Comparison of ENCODE assay signal across 10 cellular contexts in genomic region chr2:24577481-24577880, GRCh38.
DNase-seq lines count a peak whose midpoint lies in the region; ATAC-seq and TF ChIP-seq lines count a peak whose summit lies in the region.
"Had no signal": no experiment of that assay in that cellular context is flagged by ENCODE, and none has a peak within 500 bp of the region (broad histone marks: within the 10 kb centered on the region; RNA-seq: fewer than 3 reads in every experiment).

No MANE protein-coding gene starts in this region.

- H3K9me3 Mint-ChIP-seq in activated CD4-positive, alpha-beta T cell treated with anti-CD3 and anti-CD28 coated beads for 36 hours (ENCODE audit: low read depth) = no peaks in the 10 kb centered on the region

- H3K4me1 ChIP-seq in OCI-LY7 (ENCODE audit: insufficient read depth, low read length, poor library complexity, severe bottlenecking) (peaks cover 51% of the 10 kb centered on the region), MM.1S (ENCODE audit: low read length) (0 out of 2 replicates have a peak, but pooled peaks cover 9% of the 10 kb centered on the region)

- H3K9me3 ChIP-seq in OCI-LY7 (ENCODE audit: low read length) (peaks cover 5% of the 10 kb centered on the region; the same call in 1 of the 2 replicates), MM.1S (replicated peaks; ENCODE audit: insufficient read depth, low read length) (no peaks in the 10 kb centered on the region)
- H3K9me3 ChIP-seq: adrenal gland had no signal

- H3K27ac ChIP-seq in OCI-LY7 (ENCODE audit: low read depth, low read length, poor library complexity, severe bottlenecking) = peak overlapping the region; percentile 44
- no peak overlapping the region for H3K27ac ChIP-seq in MM.1S (ENCODE audit: low read length)
- H3K27ac ChIP-seq: adrenal gland, HL-60 had no signal

- intact Hi-C loops in activated CD4-positive, alpha-beta T cell treated with anti-CD3 and anti-CD28 coated beads for 36 hours (cut with DNase I, micrococcal nuclease) = loop anchor here (1.0 to 5.0 kb wide), 11 partner anchors 10 to 465 kb away; partner anchors contain the start of genes CENPO (in 1 of the 2), DNAJC27 (in 1 of the 2), EFR3B (in 1 of the 2) and NCOA1 (in 1 of the 2)
- intact Hi-C loops in OCI-LY7 (cut with micrococcal nuclease; ENCODE audit: unreplicated experiment) = no loop called here

- BruUV-seq in OCI-LY7 (replicated peaks; lab: Mats Ljungman, UMichigan) = no TSS peak

- TF ChIP-seq CTCF in OCI-LY7 (conservative IDR thresholded peaks at IDR 0.05; ENCODE audit: low read length) (no peak), MM.1S (IDR thresholded peaks at IDR 0.05; ENCODE audit: low read length) (no peak)

- H3K27ac Mint-ChIP-seq in activated CD4-positive, alpha-beta T cell treated with anti-CD3 and anti-CD28 coated beads for 36 hours = peak overlapping the region; percentile 79

- POLR2A ChIA-PET in activated CD4-positive, alpha-beta T cell treated with anti-CD3 and anti-CD28 coated beads for 36 hours (lab: Charles Lee) = interaction anchor here (0.6 to 0.7 kb wide), 4 partner anchors 9 to 125 kb away, joined by 3 read pairs; no protein-coding TSS in a partner anchor
- POLR2A ChIA-PET in OCI-LY7 (lab: Charles Lee) = interaction anchor here (0.6 to 1.1 kb wide), 3 partner anchors 15 to 323 kb away, joined by 3 to 4 read pairs (median 4); no protein-coding TSS in a partner anchor

- H3K27me3 ChIP-seq in MM.1S (replicated peaks; ENCODE audit: insufficient read depth, low read length) = no peaks in the 10 kb centered on the region
- H3K27me3 ChIP-seq: adrenal gland had no signal

- no peaks in the 10 kb centered on the region for H3K79me2 ChIP-seq in OCI-LY7 (ENCODE audit: insufficient read depth, low read depth, low read length)
- H3K79me2 ChIP-seq in MM.1S (ENCODE audit: low read length) = no peaks in the 10 kb centered on the region

- no peak overlapping the region for H3K9ac ChIP-seq in MM.1S (ENCODE audit: low read length)

- ATAC-seq in activated CD4-positive, alpha-beta T cell treated with anti-CD3 and anti-CD28 coated beads for 36 hours = peak; percentile 76
- peak; percentile 65 for ATAC-seq in HG02798 (IDR thresholded peaks at IDR 0.05; ENCODE audit: poor library complexity, unreplicated experiment)

- H3K9me2 ChIP-seq in OCI-LY7 (ENCODE audit: insufficient read depth, low read length) (no peaks in the 10 kb centered on the region; the same call in 1 of the 2 replicates), MM.1S (replicated peaks; ENCODE audit: insufficient read depth, low read length) (no peaks in the 10 kb centered on the region)

- peak overlapping the region; percentile 60 for H3K4me2 ChIP-seq in OCI-LY7 (ENCODE audit: low read length)
- H3K4me2 ChIP-seq in MM.1S (ENCODE audit: low read depth, low read length) = no peak overlapping the region

- no peaks in the 10 kb centered on the region for H3F3A ChIP-seq in MM.1S (ENCODE audit: insufficient read depth, low read length)

- peaks cover 24% of the 10 kb centered on the region for H3K36me3 Mint-ChIP-seq in activated CD4-positive, alpha-beta T cell treated with anti-CD3 and anti-CD28 coated beads for 36 hours (ENCODE audit: low read depth)

- no peak for DNase-seq in activated CD4-positive, alpha-beta T cell treated with anti-CD3 and anti-CD28 coated beads for 36 hours
- no peak for DNase-seq in activated CD4-positive, alpha-beta T cell treated with anti-CD3 and anti-CD28 coated beads for 4 hours
- DNase-seq in OCI-LY7 (ENCODE audit: low spot score) (peak; percentile 22), putamen (ENCODE audit: low spot score) (peak; percentile 23), nucleus accumbens (lab: John Stamatoyannopoulos, UW) (no peak), glomerular visceral epithelial cell (ENCODE audit: extremely low spot score) (no peak), MM.1S (no peak)
- DNase-seq: adrenal gland had no signal

- H3K4me3 ChIP-seq in OCI-LY7 (ENCODE audit: low read depth, low read length, poor library complexity, severe bottlenecking) (peak overlapping the region; percentile 34), MM.1S (ENCODE audit: low read length) (no peak overlapping the region)
- H3K4me3 ChIP-seq: adrenal gland had no signal

- H4K20me1 ChIP-seq in OCI-LY7 (ENCODE audit: insufficient read depth, low read length) = no peaks in the 10 kb centered on the region
- no peaks in the 10 kb centered on the region for H4K20me1 ChIP-seq in MM.1S (ENCODE audit: insufficient read depth, low read length)

- H3K4me1 Mint-ChIP-seq in activated CD4-positive, alpha-beta T cell treated with anti-CD3 and anti-CD28 coated beads for 36 hours = peaks cover 76% of the 10 kb centered on the region

- H2AFZ ChIP-seq in OCI-LY7 (ENCODE audit: low read length) (peak overlapping the region; percentile 71; the same call in 1 of the 2 replicates), MM.1S (ENCODE audit: low read length) (no peak overlapping the region)

- CTCF ChIA-PET in activated CD4-positive, alpha-beta T cell treated with anti-CD3 and anti-CD28 coated beads for 36 hours (lab: Charles Lee) = interaction anchor here (0.8 to 2.1 kb wide), 4 partner anchors 9 to 216 kb away, joined by 3 to 7 read pairs (median 4); partner anchors contain the start of genes CENPO and PTRHD1
- CTCF ChIA-PET in OCI-LY7 (lab: Charles Lee; ENCODE audit: unreplicated experiment) = no interaction called here

- no peaks in the 10 kb centered on the region for H3K27me3 Mint-ChIP-seq in activated CD4-positive, alpha-beta T cell treated with anti-CD3 and anti-CD28 coated beads for 36 hours

- H3K36me3 ChIP-seq in OCI-LY7 (ENCODE audit: insufficient read depth, low read length) (no peaks in the 10 kb centered on the region), MM.1S (replicated peaks; ENCODE audit: insufficient read depth, low read length) (no peaks in the 10 kb centered on the region)
- H3K36me3 ChIP-seq: adrenal gland had no signal

- H3K4me3 Mint-ChIP-seq in activated CD4-positive, alpha-beta T cell treated with anti-CD3 and anti-CD28 coated beads for 36 hours = peak overlapping the region; percentile 3

Comparison
In these comparisons a context has a peak if more than half of its experiments do, and no peak if none do; other contexts are left out.
1. DNase-seq: peak in OCI-LY7 (single experiment) and putamen (single experiment); none in activated CD4-positive, alpha-beta T cell treated with anti-CD3 and anti-CD28 coated beads for 36 hours (single experiment), activated CD4-positive, alpha-beta T cell treated with anti-CD3 and anti-CD28 coated beads for 4 hours (0 of 2), nucleus accumbens (0 of 56), glomerular visceral epithelial cell (single experiment) and MM.1S (single experiment).